In the genomic region with DNA sequence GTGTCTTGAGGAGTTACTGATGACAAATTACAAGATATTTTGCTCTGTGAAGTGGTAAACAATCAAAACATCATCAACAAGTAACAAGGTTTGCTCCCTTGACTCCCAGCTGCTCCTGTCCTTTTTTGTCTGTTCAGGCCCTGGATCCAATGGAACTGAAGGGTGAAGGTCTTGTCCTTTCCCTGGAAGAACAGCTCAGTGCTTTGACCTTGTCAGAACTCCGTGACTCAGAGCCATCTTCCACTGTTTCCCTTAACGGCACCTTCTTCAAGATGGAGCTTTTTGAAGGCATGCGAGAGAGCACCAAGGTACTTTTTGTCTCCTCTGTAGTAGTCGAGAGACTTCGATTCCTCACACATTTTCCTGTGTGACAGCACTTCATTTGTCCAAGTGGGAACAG, we compare ENCODE assay signal across 11 cellular contexts. TPM values are rescaled to one million over a fixed set of nuclear protein-coding genes. Genes with fewer than 3 reads are reported as not detected.
A peak's percentile ranks its signal among the peaks of the same experiment; 100 is the strongest.
DNase-seq lines count a peak whose midpoint lies in the region; ATAC-seq and TF ChIP-seq lines count a peak whose summit lies in the region.
"Had no signal": no experiment of that assay in that cellular context is flagged by ENCODE, and none has a peak within 500 bp of the region (broad histone marks: within the 10 kb centered on the region; RNA-seq: fewer than 3 reads in every experiment).

No MANE protein-coding gene starts in this region.

- H3K36me3 ChIP-seq in RWPE2 (ENCODE audit: low read depth): peaks cover 72% of the 10 kb centered on the region
- H3K36me3 ChIP-seq in esophagus muscularis mucosa: peaks cover 3 to 27% (median 10%) of the 10 kb centered on the region in 4 donors
- H3K36me3 ChIP-seq in prostate gland: no peaks in the 10 kb centered on the region

- peaks cover 23% of the 10 kb centered on the region for H3K4me1 ChIP-seq in RWPE2 (ENCODE audit: insufficient read depth, poor library complexity, severe bottlenecking)
- peaks cover 7 to 32% (median 14%) of the 10 kb centered on the region in 4 donors for H3K4me1 ChIP-seq in esophagus muscularis mucosa
- H3K4me1 ChIP-seq in prostate gland (replicated peaks): no peaks in the 10 kb centered on the region

- no peak for TF ChIP-seq EP300 in esophagus muscularis mucosa (IDR thresholded peaks at IDR 0.05)

- DNase-seq in Daoy (ENCODE audit: low read depth): peak; percentile 47
- no peak for DNase-seq in RWPE2 (ENCODE audit: low spot score)
- DNase-seq in esophagus muscularis mucosa (ENCODE audit: extremely low spot score): no peak
- no peak for DNase-seq in prostate gland (ENCODE audit: low spot score)
- no peak for DNase-seq in DMS79 treated with DMSO at 0.1 percent for 48 hours (lab: John Stamatoyannopoulos, UW)
- DNase-seq in hepatic stellate cell (ENCODE audit: low spot score): no peak
- DNase-seq in ACHN: no peak
- no peak for DNase-seq in HT-29 (ENCODE audit: low spot score)
- DNase-seq: NCI-H1105 treated with DMSO at 0.1 percent for 48 hours, NCI-H748 treated with DMSO at 0.1 percent for 48 hours, T-helper 2 cell had no signal

- H3K27me3 ChIP-seq in RWPE2 (ENCODE audit: insufficient read depth, poor library complexity, severe bottlenecking): no peaks in the 10 kb centered on the region
- no peaks in the 10 kb centered on the region for H3K27me3 ChIP-seq in esophagus muscularis mucosa
- H3K27me3 ChIP-seq in prostate gland (replicated peaks; ENCODE audit: insufficient read depth): no peaks in the 10 kb centered on the region

- in situ Hi-C loops in ACHN (cut with HindIII; ENCODE audit: low pct_ligation_motif_present, low pct_unique_long_range_greater_than_20kb, low sequenced_read_pairs): no loop called here

- intact Hi-C loops in esophagus muscularis mucosa (cut with DNase I) (no loop called here), prostate gland (cut with DNase I) (loop anchor here (10.0 kb wide), 1 partner anchor 272 kb away; the partner anchor contains the start of gene MAN1A2)

- no peak for ATAC-seq in RWPE2 (ENCODE audit: low read depth)

- H3K27ac ChIP-seq in RWPE2 (ENCODE audit: poor library complexity, severe bottlenecking) (peak overlapping the region; percentile 83), esophagus muscularis mucosa (replicated peaks in 1 of 4) (peak overlapping the region; percentile 58 to 75 (median 62)), prostate gland (peak overlapping the region; percentile 25 to 45)

- 76% methylated on average over 5 of the region's 5 CpGs for WGBS in esophagus muscularis mucosa
- 73% methylated on average over 5 of the region's 5 CpGs for WGBS in prostate gland

- TF ChIP-seq CTCF in RWPE2 (IDR thresholded peaks at IDR 0.05; ENCODE audit: poor library complexity, severe bottlenecking) (no peak), esophagus muscularis mucosa (IDR thresholded peaks at IDR 0.05) (no peak), prostate gland (IDR thresholded peaks at IDR 0.05) (no peak)

- TF ChIP-seq POLR2A in esophagus muscularis mucosa (IDR thresholded peaks at IDR 0.05; ENCODE audit: low read depth): no peak
- TF ChIP-seq POLR2A in prostate gland (IDR thresholded peaks at IDR 0.05): no peak

- H3K9me3 ChIP-seq in RWPE2 (ENCODE audit: severe bottlenecking): no peaks in the 10 kb centered on the region
- no peaks in the 10 kb centered on the region for H3K9me3 ChIP-seq in esophagus muscularis mucosa
- no peaks in the 10 kb centered on the region for H3K9me3 ChIP-seq in prostate gland

- H3K4me3 ChIP-seq in RWPE2 (ENCODE audit: severe bottlenecking): no peak overlapping the region
- H3K4me3 ChIP-seq in esophagus muscularis mucosa: no peak overlapping the region
- H3K4me3 ChIP-seq in prostate gland: no peak overlapping the region

RNA-seq across cellular contexts. Expression of gene TRIM45, which starts 29.0 kb away (rescaled TPM):
- total RNA-seq in Daoy (2014; rRNA removed; shearing (Covaris generic)): 3.4 and 7.6 TPM in 2 replicates
- 1 to 10 TPM; 1.4 to 5.4 (median 3.1) TPM for total RNA-seq in esophagus muscularis mucosa
- 10 to 100 TPM in 1 of 2 donors, 1 to 10 TPM in 1; 4.0 to 13.2 TPM for total RNA-seq in prostate gland
- 0.94 and 1.5 TPM in 2 replicates for total RNA-seq in HT-29 (2014; rRNA removed; shearing (Covaris generic))

RNA-seq across cellular contexts. Expression of gene TTF2, which starts 32.5 kb away (rescaled TPM):
- total RNA-seq in Daoy (2014; rRNA removed; shearing (Covaris generic)): 58.7 and 75.6 TPM in 2 replicates
- total RNA-seq in esophagus muscularis mucosa: 10 to 100 TPM in 2 of 4 donors, 1 to 10 TPM in 2; 6.6 to 12.8 (median 9.0) TPM
- total RNA-seq in prostate gland: 10 to 100 TPM; 11.2 to 11.6 TPM
- total RNA-seq in HT-29 (2014; rRNA removed; shearing (Covaris generic)): 27.8 and 29.5 TPM in 2 replicates
